Comparison of ENCODE assay signal across 12 cellular contexts in the genomic region with DNA sequence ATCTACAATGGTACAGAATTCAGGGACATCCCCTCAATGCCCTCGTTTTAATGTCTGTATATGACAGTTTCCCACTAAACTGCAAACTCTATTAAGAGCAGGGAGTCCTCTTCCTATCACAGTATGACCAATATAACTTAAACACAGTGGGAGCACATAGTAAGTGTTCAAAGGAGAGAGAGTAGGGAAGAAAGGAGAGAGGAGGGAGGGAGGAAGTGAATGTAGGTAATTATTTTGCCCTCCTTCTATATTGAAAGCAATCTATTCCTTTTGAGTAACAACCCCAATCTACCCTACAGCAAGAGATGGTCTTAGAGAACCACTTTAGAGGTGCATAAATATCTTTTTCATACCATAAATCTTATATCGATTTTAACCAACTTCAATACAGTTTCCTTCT.
"Had no signal": no experiment of that assay in that cellular context is flagged by ENCODE, and none has a peak within 500 bp of the region (broad histone marks: within the 10 kb centered on the region; RNA-seq: fewer than 3 reads in every experiment).

No MANE protein-coding gene starts in this region.

- H3K36me3 ChIP-seq: brain microvascular endothelial cell, gastroesophageal sphincter, sigmoid colon, tibial artery, vagina had no signal

- H3K4me3 Mint-ChIP-seq: activated naive CD4-positive, alpha-beta T cell treated with anti-CD3 and anti-CD28 coated beads for 36 hours had no signal

- H3K27me3 ChIP-seq: brain microvascular endothelial cell, gastroesophageal sphincter, sigmoid colon, tibial artery, vagina had no signal

- H3K4me3 ChIP-seq: gastroesophageal sphincter, psoas muscle, sigmoid colon, tibial artery, vagina had no signal

- DNase-seq: activated naive CD4-positive, alpha-beta T cell treated with anti-CD3 and anti-CD28 coated beads for 36 hours; brain microvascular endothelial cell; effector memory CD4-positive, alpha-beta T cell; left ventricle myocardium superior; mesenchymal stem cell; psoas muscle; sigmoid colon; T-helper 2 cell; tibial artery had no signal

- H3K9me3 ChIP-seq: psoas muscle, vagina had no signal

- ATAC-seq: gastroesophageal sphincter, left ventricle myocardium superior, psoas muscle had no signal

- H3K4me1 ChIP-seq: gastroesophageal sphincter, psoas muscle, sigmoid colon, tibial artery, vagina had no signal

- FAIRE-seq: keratinocyte had no signal

- H3K27ac ChIP-seq: brain microvascular endothelial cell, gastroesophageal sphincter, psoas muscle, sigmoid colon, tibial artery, vagina had no signal
